Comparison of ENCODE assay signal across 8 cellular contexts in genomic region chr6:137697267-137697938, GRCh38.
A peak's percentile ranks its signal among the peaks of the same experiment; 100 is the strongest.
DNase-seq lines count a peak whose midpoint lies in the region; ATAC-seq and TF ChIP-seq lines count a peak whose summit lies in the region.

No MANE protein-coding gene starts in this region.

- DNase-seq in AG04450 (ENCODE audit: low read depth, low spot score) (peak; percentile 30), HT1080 (ENCODE audit: low read depth) (peak; percentile 82), epithelial cell of prostate (ENCODE audit: low read depth, low spot score) (no peak), pulmonary artery endothelial cell (ENCODE audit: low read depth, low spot score) (peak; percentile 91), NCI-H446 (lab: John Stamatoyannopoulos, UW) (no peak), GM19240 (ENCODE audit: insufficient read length, low spot score) (no peak)
- DNase-seq in NK-92 treated with Interleukin-12 subunit alpha and Interleukin-12 subunit beta, amount 100 ng/mL, for 24 hours (lab: John Stamatoyannopoulos, UW), result no peak

- H3K4me3 ChIP-seq in AG04450 (ENCODE audit: low read depth, low read length), result no peak overlapping the region

- no peaks in the 10 kb centered on the region for H3K27me3 ChIP-seq in AG04450 (ENCODE audit: control insufficient read depth, insufficient read depth, low read length)

- no peaks in the 10 kb centered on the region for H3K9me3 ChIP-seq in AG04450 (ENCODE audit: control insufficient read depth, insufficient read depth, low read length)

- POLR2A ChIA-PET in AG04450 (lab: Yijun Ruan, JAX), result interaction anchor here (0.7 kb wide), 1 partner anchor 167 kb away, joined by 6 read pairs; no protein-coding TSS in a partner anchor

- H3K27ac ChIP-seq in AG04450 (ENCODE audit: low read depth, low read length) (peak overlapping the region; percentile 49), epithelial cell of prostate (peak overlapping the region; percentile 28)

- no peak for TF ChIP-seq CTCF in AG04450 (IDR thresholded peaks at IDR 0.05; ENCODE audit: low read depth, low read length)

- ATAC-seq in GM19025 (IDR thresholded peaks at IDR 0.05; ENCODE audit: low read depth, unreplicated experiment), result peak; percentile 62

- CTCF ChIA-PET in AG04450 (lab: Charles Lee), result interaction anchor here (0.7 to 4.5 kb wide), 11 partner anchors 8 to 423 kb away, joined by 3 to 27 read pairs (median 4); partner anchors contain the start of gene TNFAIP3

Comparison
In these comparisons a context has a peak if more than half of its experiments do, and no peak if none do; other contexts are left out.
1. DNase-seq: peak in AG04450 (single experiment), HT1080 (single experiment) and pulmonary artery endothelial cell (single experiment); none in epithelial cell of prostate (single experiment), NCI-H446 (0 of 2), GM19240 (single experiment) and NK-92 treated with Interleukin-12 subunit alpha and Interleukin-12 subunit beta, amount 100 ng/mL, for 24 hours (single experiment).